In genomic region chr22:23216331-23217170, GRCh38 we compare ENCODE assay signal across 8 cellular contexts. TPM values are rescaled to one million over a fixed set of nuclear protein-coding genes. Genes with fewer than 3 reads are reported as not detected.
DNase-seq lines count a peak whose midpoint lies in the region; ATAC-seq, FAIRE-seq and TF ChIP-seq lines count a peak whose summit lies in the region.

No MANE protein-coding gene starts in this region.

- 81% methylated on average over 16 of the region's 16 CpGs for WGBS in K562 (ENCODE audit: insufficient coverage, low coverage, missing lambda C conversion rate)

- in situ Hi-C loops in K562 (cut with MboI), result no loop called here

- no TSS peak for BruUV-seq in K562 (replicated peaks; lab: Mats Ljungman, UMichigan)

- peaks cover 100% of the 10 kb centered on the region for H3K79me2 ChIP-seq in K562 (ENCODE audit: control insufficient read depth, insufficient read depth, low read length)

- H3K27me3 ChIP-seq in K562 (ENCODE audit: control insufficient read depth in 2 of 2, insufficient read depth in 2 of 2, low read length in 2 of 2), result no peaks in the 10 kb centered on the region

- no peak for TF ChIP-seq CTCF in GM12865 (IDR thresholded peaks at IDR 0.05; ENCODE audit: insufficient read depth, low read depth, low read length, missing control alignments)
- no peak for TF ChIP-seq CTCF in K562 (IDR thresholded peaks at IDR 0.05 in 2 of 3, conservative IDR thresholded peaks at IDR 0.05 in 1 of 3; ENCODE audit: insufficient read depth in 2 of 3, low read depth in 1 of 3, low read length in 3 of 3)

- peaks cover 70% of the 10 kb centered on the region for H3K4me1 Mint-ChIP-seq in T-helper 2 cell treated with Interferon-gamma antibody and Interleukin-4, amounts not matched to agents 5 μg/mL and 100 μg/mL, for 36 hours (ENCODE audit: low read depth)

- peaks cover 4% of the 10 kb centered on the region for H3K36me3 Mint-ChIP-seq in T-helper 2 cell treated with Interferon-gamma antibody and Interleukin-4, amounts not matched to agents 5 μg/mL and 100 μg/mL, for 36 hours (ENCODE audit: low read depth)

- no peak for TF ChIP-seq EP300 in K562 (IDR thresholded peaks at IDR 0.05; ENCODE audit: low read length)

- no peak overlapping the region for H3K9ac ChIP-seq in K562 (ENCODE audit: insufficient read depth in 1 of 2, low read depth in 2 of 2, low read length in 2 of 2)

- no peaks in the 10 kb centered on the region for H3K9me3 Mint-ChIP-seq in T-helper 2 cell treated with Interferon-gamma antibody and Interleukin-4, amounts not matched to agents 5 μg/mL and 100 μg/mL, for 36 hours

- H3K27me3 Mint-ChIP-seq in T-helper 2 cell treated with Interferon-gamma antibody and Interleukin-4, amounts not matched to agents 5 μg/mL and 100 μg/mL, for 36 hours (ENCODE audit: low read depth), result no peaks in the 10 kb centered on the region

- TF ChIP-seq POLR2A in K562 (conservative IDR thresholded peaks at IDR 0.05), result no peak

- peaks cover 66% of the 10 kb centered on the region for H3K9me1 ChIP-seq in K562 (ENCODE audit: control insufficient read depth, insufficient read depth, low read length)

- H4K20me1 ChIP-seq in K562 (replicated peaks; ENCODE audit: control insufficient read depth, insufficient read depth, low read length), result peaks cover 100% of the 10 kb centered on the region

- H3K4me3 ChIP-seq in GM12865 (ENCODE audit: low read depth, low read length) (no peak overlapping the region), K562 (no peak overlapping the region)

- CTCF ChIA-PET in K562 (lab: Yijun Ruan, JAX; ENCODE audit: low intra/inter-chr PET ratio), result no interaction called here

- H3K27ac ChIP-seq in K562 (ENCODE audit: extremely low read depth, low read depth, low read length), result no peak overlapping the region

- peak; percentile 62 for DNase-seq in GM12865 (ENCODE audit: low read depth)
- DNase-seq in T-helper 2 cell treated with Interferon-gamma antibody and Interleukin-4, amounts not matched to agents 5 μg/mL and 100 μg/mL, for 36 hours (ENCODE audit: low spot score), result peak; percentile 79
- peak in 3 of 4 experiments; percentile 53 to 66 (median 54) for DNase-seq in K562 (ENCODE audit: extremely low read depth in 1 of 4, low spot score in 3 of 4)
- DNase-seq in stimulated activated CD4-positive, alpha-beta T cell treated with anti-CD3 and anti-CD28 coated beads, Interleukin-15, amount 100 ng/mL, for 48 hours (ENCODE audit: low read depth in 2 of 2), result peak; percentile 38 to 49
- no peak for DNase-seq in globus pallidus (ENCODE audit: low spot score)
- DNase-seq in T1000 (lab: John Stamatoyannopoulos, UW), result no peak
- no peak for DNase-seq in 8988T

- no peak overlapping the region for H3K4me2 ChIP-seq in K562 (ENCODE audit: insufficient read depth, low read length)

- no peak overlapping the region for H2AFZ ChIP-seq in K562 (ENCODE audit: low read depth, low read length)

- ATAC-seq in K562 (no peak), GM18873 (IDR thresholded peaks at IDR 0.05; ENCODE audit: low FRiP score, unreplicated experiment) (no peak)

- peaks cover 11% of the 10 kb centered on the region; the same call in 1 of the 3 replicates for H3K36me3 ChIP-seq in K562 (ENCODE audit: control insufficient read depth, insufficient read depth, low read length)

- peaks cover 56 to 57% of the 10 kb centered on the region in 2 experiments for H3K4me1 ChIP-seq in K562 (replicated peaks in 1 of 2; ENCODE audit: control insufficient read depth in 2 of 2, insufficient read depth in 2 of 2, low read length in 2 of 2)

- peak overlapping the region; percentile 87 for H3K27ac Mint-ChIP-seq in T-helper 2 cell treated with Interferon-gamma antibody and Interleukin-4, amounts not matched to agents 5 μg/mL and 100 μg/mL, for 36 hours

- H3K9me3 ChIP-seq in K562 (replicated peaks; ENCODE audit: control insufficient read depth, insufficient read depth, low read depth, low read length), result no peaks in the 10 kb centered on the region

- intact Hi-C loops in K562 (cut with micrococcal nuclease), result no loop called here

- POLR2A ChIA-PET in K562 (lab: Yijun Ruan, JAX), result interaction anchor here (0.8 to 86.5 kb wide), 7 partner anchors 16 to 61 kb away, joined by 3 to 3476 read pairs (median 4); partner anchors contain the start of genes BCR and RAB36

- FAIRE-seq in K562 (lab: Jason Lieb, UNC), result no peak

- TF ChIP-seq RAD21 in K562 (CRISPR knock-in tag; conservative IDR thresholded peaks at IDR 0.05 in 1 of 2, IDR thresholded peaks at IDR 0.05 in 1 of 2), result no peak

- H3K4me3 Mint-ChIP-seq in T-helper 2 cell treated with Interferon-gamma antibody and Interleukin-4, amounts not matched to agents 5 μg/mL and 100 μg/mL, for 36 hours, result peak overlapping the region; percentile 73

TF ChIP-seq in K562, 482 proteins besides CTCF, POLR2A, EP300 and RAD21:
- TF ChIP-seq, protein P1, sequence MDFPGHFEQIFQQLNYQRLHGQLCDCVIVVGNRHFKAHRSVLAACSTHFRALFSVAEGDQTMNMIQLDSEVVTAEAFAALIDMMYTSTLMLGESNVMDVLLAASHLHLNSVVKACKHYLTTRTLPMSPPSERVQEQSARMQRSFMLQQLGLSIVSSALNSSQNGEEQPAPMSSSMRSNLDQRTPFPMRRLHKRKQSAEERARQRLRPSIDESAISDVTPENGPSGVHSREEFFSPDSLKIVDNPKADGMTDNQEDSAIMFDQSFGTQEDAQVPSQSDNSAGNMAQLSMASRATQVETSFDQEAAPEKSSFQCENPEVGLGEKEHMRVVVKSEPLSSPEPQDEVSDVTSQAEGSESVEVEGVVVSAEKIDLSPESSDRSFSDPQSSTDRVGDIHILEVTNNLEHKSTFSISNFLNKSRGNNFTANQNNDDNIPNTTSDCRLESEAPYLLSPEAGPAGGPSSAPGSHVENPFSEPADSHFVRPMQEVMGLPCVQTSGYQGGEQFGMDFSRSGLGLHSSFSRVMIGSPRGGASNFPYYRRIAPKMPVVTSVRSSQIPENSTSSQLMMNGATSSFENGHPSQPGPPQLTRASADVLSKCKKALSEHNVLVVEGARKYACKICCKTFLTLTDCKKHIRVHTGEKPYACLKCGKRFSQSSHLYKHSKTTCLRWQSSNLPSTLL (IDR thresholded peaks at IDR 0.05), result no peak
- TF ChIP-seq NEUROD1 (IDR thresholded peaks at IDR 0.05; ENCODE audit: borderline replicate concordance, low read depth, low read length, partially characterized antibody) (no peak), MAFG (tag; conservative IDR thresholded peaks at IDR 0.05) (no peak), E2F1 (CRISPR knock-in tag; IDR thresholded peaks at IDR 0.05) (peak; percentile 46; the same call in 1 of the 2 replicates), STAT6 (CRISPR knock-in tag; IDR thresholded peaks at IDR 0.05) (peak; percentile 76; the same call in 1 of the 2 replicates)

RNA-seq across cellular contexts. Expression of gene BCR, which starts 36.2 kb away (rescaled TPM):
- 234 and 446 TPM in 2 replicates for total RNA-seq in K562 (2011; cell fraction: chromatin; rRNA removed; ENCODE audit: low replicate concordance)
- 279 and 314 TPM in 2 replicates for total RNA-seq in K562 (2011; cell fraction: nucleolus; rRNA removed)
- total RNA-seq in K562 (2011; cell fraction: nucleoplasm; rRNA removed), result 196 and 222 TPM in 2 replicates
- 81.7 and 100 TPM in 2 replicates for total RNA-seq in K562 (2014; rRNA removed)
- total RNA-seq in K562 (2014; rRNA removed; fragmentation: Illumina TruSeq; extraction: Trizol), result 27.5 and 45.6 TPM in 2 replicates
- 65.7 and 68.4 TPM in 2 replicates for total RNA-seq in K562 (2015; rRNA removed; fragmentation: Illumina TruSeq; extraction: Trizol)
- 144 and 150 TPM in 2 replicates for total RNA-seq in K562 (2021)
- 20.9 and 36.8 TPM in 2 replicates for polyA plus RNA-seq in K562 (2011; rRNA removed)
- polyA plus RNA-seq in K562 (2011; cell fraction: cytosol; rRNA removed), result 26.4 and 31.1 TPM in 2 replicates
- 57.9 and 76.9 TPM in 2 replicates for polyA plus RNA-seq in K562 (2011; cell fraction: nucleus; rRNA removed)
- polyA plus RNA-seq in K562 (2012), result 73.9 and 75.3 TPM in 2 replicates
- polyA plus RNA-seq in K562 (2014; fragmentation: Illumina TruSeq; extraction: Trizol), result 45.8 and 60.4 TPM in 2 replicates
- under 1 TPM; 0.41 to 0.70 TPM for polyA plus RNA-seq in K562 (2014; fragmentation: Nextera tagmentation; extraction: Ambion mirVana)
- 34.9 and 36.1 TPM in 2 replicates for polyA plus RNA-seq in K562 (2014; rRNA removed)
- polyA minus RNA-seq in K562 (2011; rRNA and poly(A)+ RNA removed), result 113 and 124 TPM in 2 replicates
- polyA minus RNA-seq in K562 (2011; cell fraction: cytosol; rRNA and poly(A)+ RNA removed), result 132 and 181 TPM in 2 replicates
- polyA minus RNA-seq in K562 (2011; cell fraction: nucleus; rRNA and poly(A)+ RNA removed), result 138 and 300 TPM in 2 replicates

Comparison
In these comparisons a context has a peak if more than half of its experiments do, and no peak if none do; other contexts are left out.
1. DNase-seq: peak in GM12865 (single experiment), T-helper 2 cell treated with Interferon-gamma antibody and Interleukin-4, amounts not matched to agents 5 μg/mL and 100 μg/mL, for 36 hours (single experiment), K562 (3 of 4) and stimulated activated CD4-positive, alpha-beta T cell treated with anti-CD3 and anti-CD28 coated beads, Interleukin-15, amount 100 ng/mL, for 48 hours (2 of 2); none in globus pallidus (single experiment), T1000 (single experiment) and 8988T (single experiment).